Comparison of ENCODE assay signal across 8 cellular contexts in the genomic region with DNA sequence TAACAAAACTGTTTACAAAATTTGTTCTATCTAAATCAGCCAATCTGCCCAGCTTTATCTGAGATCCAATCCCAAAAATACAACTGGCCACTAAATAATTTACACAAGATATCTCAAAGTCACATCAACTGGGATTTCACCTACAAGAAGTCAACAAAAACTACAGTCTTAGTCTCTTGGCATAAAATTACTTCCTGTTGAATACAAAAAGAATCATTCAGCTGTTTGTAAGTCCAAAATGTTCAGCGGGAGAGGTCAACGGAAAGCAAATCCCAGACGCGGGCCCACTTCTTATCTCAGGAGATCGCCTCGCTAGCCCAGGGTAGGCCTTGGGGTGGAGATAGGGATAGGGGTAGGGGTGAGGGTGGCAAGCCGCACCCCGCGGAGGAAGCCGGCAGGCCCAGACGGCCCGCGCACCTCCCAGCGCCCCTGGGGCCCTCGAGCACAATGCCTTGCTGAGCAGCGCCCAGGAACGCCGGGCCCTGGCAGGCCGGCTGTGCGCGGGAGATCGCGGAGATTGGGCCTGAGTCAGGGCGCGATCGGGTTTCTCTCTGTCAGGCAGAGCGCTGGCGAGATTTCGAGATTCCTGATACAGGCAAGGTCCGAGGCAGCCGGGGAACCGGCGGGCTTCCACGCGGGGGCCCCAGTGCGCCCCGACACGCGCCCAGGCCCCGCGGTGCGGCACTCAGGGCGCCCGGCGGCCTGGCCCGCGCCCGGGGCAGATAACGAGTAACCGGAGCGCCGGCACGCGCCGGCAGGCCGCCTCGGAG. TPM values are rescaled to one million over a fixed set of nuclear protein-coding genes. Genes with fewer than 3 reads are reported as not detected.
DNase-seq lines count a peak whose midpoint lies in the region; ATAC-seq and TF ChIP-seq lines count a peak whose summit lies in the region.

No MANE protein-coding gene starts in this region.

- no peak for TF ChIP-seq POLR2A in uterus (IDR thresholded peaks at IDR 0.05)

- peak overlapping the region; percentile 92 for H3K4me3 Mint-ChIP-seq in T-helper 1 cell treated with Interleukin-12 subunit alpha and Interleukin-12 subunit beta and Interleukin-4 antibody, amounts not matched to agents 30 μg/mL and 1 μg/mL, for 36 hours

- DNase-seq in GM04504 (ENCODE audit: low read depth) (peak; percentile 57), H7 (peak; percentile 83), LoVo (ENCODE audit: low spot score) (peak; percentile 64), amygdala (lab: John Stamatoyannopoulos, UW) (peak in 49 of 56 donors; percentile 19 to 83 (median 57)), left ventricle myocardium superior (peak; percentile 78), psoas muscle (peak; percentile 80 to 88), uterus (peak; percentile 57 to 61)

- 0 to 1% (median 0%) methylated on average over 31 to 57 of the region's 57 CpGs for WGBS in psoas muscle, 3 donors

- H3K4me1 Mint-ChIP-seq in T-helper 1 cell treated with Interleukin-12 subunit alpha and Interleukin-12 subunit beta and Interleukin-4 antibody, amounts not matched to agents 30 μg/mL and 1 μg/mL, for 36 hours (ENCODE audit: low read depth), result peaks cover 45% of the 10 kb centered on the region

- H3K4me3 ChIP-seq in H7 (ENCODE audit: insufficient read depth, low read depth, low read length) (peak overlapping the region; percentile 93), psoas muscle (peak overlapping the region; percentile 85), uterus (peak overlapping the region; percentile 73 to 88)

- no peaks in the 10 kb centered on the region for H3K9me3 Mint-ChIP-seq in T-helper 1 cell treated with Interleukin-12 subunit alpha and Interleukin-12 subunit beta and Interleukin-4 antibody, amounts not matched to agents 30 μg/mL and 1 μg/mL, for 36 hours

- ATAC-seq in left ventricle myocardium superior (peak; percentile 86), psoas muscle (peak; percentile 85 to 88 (median 86))

- intact Hi-C loops in left ventricle myocardium superior (cut with micrococcal nuclease), result no loop called here
- intact Hi-C loops in psoas muscle (cut with DNase I), result loop anchor here (5.0 to 10.0 kb wide), 2 partner anchors 250 to 253 kb away; no protein-coding TSS in a partner anchor
- intact Hi-C loops in uterus (cut with DNase I; ENCODE audit: low total_unique reads), result loop anchor here (10.0 kb wide), 2 partner anchors 250 to 1060 kb away; partner anchors contain the start of gene P4HA2

- no peaks in the 10 kb centered on the region for H3K27me3 Mint-ChIP-seq in T-helper 1 cell treated with Interleukin-12 subunit alpha and Interleukin-12 subunit beta and Interleukin-4 antibody, amounts not matched to agents 30 μg/mL and 1 μg/mL, for 36 hours (ENCODE audit: low read depth)

- H3K9me3 ChIP-seq in psoas muscle (no peaks in the 10 kb centered on the region), uterus (no peaks in the 10 kb centered on the region)

- H3K4me1 ChIP-seq in psoas muscle (peaks cover 13% of the 10 kb centered on the region), uterus (no peaks in the 10 kb centered on the region)

- H3K36me3 ChIP-seq in H7 (replicated peaks; ENCODE audit: control insufficient read depth, insufficient read depth, low read length) (peaks cover 13% of the 10 kb centered on the region), psoas muscle (ENCODE audit: insufficient read depth in 1 of 2, low read depth in 1 of 2) (peaks cover 7 to 38% of the 10 kb centered on the region in 2 donors), uterus (no peaks in the 10 kb centered on the region)

- H3K27ac Mint-ChIP-seq in T-helper 1 cell treated with Interleukin-12 subunit alpha and Interleukin-12 subunit beta and Interleukin-4 antibody, amounts not matched to agents 30 μg/mL and 1 μg/mL, for 36 hours, result peak overlapping the region; percentile 88

- H3K27ac ChIP-seq in psoas muscle (peak overlapping the region; percentile 97), uterus (peak overlapping the region; percentile 91 to 95)

- H3K36me3 Mint-ChIP-seq in T-helper 1 cell treated with Interleukin-12 subunit alpha and Interleukin-12 subunit beta and Interleukin-4 antibody, amounts not matched to agents 30 μg/mL and 1 μg/mL, for 36 hours (ENCODE audit: low read depth), result peaks cover 35% of the 10 kb centered on the region

- TF ChIP-seq CTCF in psoas muscle (IDR thresholded peaks at IDR 0.05) (no peak), uterus (IDR thresholded peaks at IDR 0.05) (peak in 2 of 4 experiments; percentile 4 to 20)

- no peaks in the 10 kb centered on the region for H3K27me3 ChIP-seq in H7 (ENCODE audit: control insufficient read depth, insufficient read depth, low read length)
- no peaks in the 10 kb centered on the region for H3K27me3 ChIP-seq in psoas muscle (ENCODE audit: insufficient read depth in 3 of 3, low read length in 2 of 3)
- H3K27me3 ChIP-seq in uterus, result no peaks in the 10 kb centered on the region

RNA-seq across cellular contexts. Expression of gene HINT1, which starts 0.7 kb away (rescaled TPM):
- total RNA-seq in H7 (2014; rRNA removed; shearing (Covaris generic)), result 330 and 344 TPM in 2 replicates
- total RNA-seq in left ventricle myocardium superior (187 TPM), psoas muscle (100 to 1,000 TPM; 205 to 331 (median 236) TPM), uterus (100 to 1,000 TPM in 3 of 4 donors, 10 to 100 TPM in 1; 86.1 to 683 (median 196) TPM)
- polyA plus RNA-seq in psoas muscle, result 100 to 1,000 TPM; 280 to 441 (median 388) TPM

RNA-seq across cellular contexts. Expression of gene LYRM7, which starts 6.4 kb away (rescaled TPM):
- total RNA-seq in H7 (2014; rRNA removed; shearing (Covaris generic)), result 4.5 and 9.3 TPM in 2 replicates
- total RNA-seq in left ventricle myocardium superior (34.9 TPM), psoas muscle (10 to 100 TPM; 21.4 to 31.0 (median 26.1) TPM), uterus (10 to 100 TPM in 1 of 4 donors, 1 to 10 TPM in 3; 4.1 to 22.6 (median 7.9) TPM)
- polyA plus RNA-seq in psoas muscle, result 10 to 100 TPM; 11.3 to 28.5 (median 12.5) TPM

Comparison
In these comparisons a context has a peak if more than half of its experiments do, and no peak if none do; other contexts are left out.
1. Peak in every context shown above with its lines: DNase-seq, ATAC-seq, H3K4me3 ChIP-seq and H3K27ac ChIP-seq.